Comparison of ENCODE assay signal across 22 cellular contexts in the genomic region with DNA sequence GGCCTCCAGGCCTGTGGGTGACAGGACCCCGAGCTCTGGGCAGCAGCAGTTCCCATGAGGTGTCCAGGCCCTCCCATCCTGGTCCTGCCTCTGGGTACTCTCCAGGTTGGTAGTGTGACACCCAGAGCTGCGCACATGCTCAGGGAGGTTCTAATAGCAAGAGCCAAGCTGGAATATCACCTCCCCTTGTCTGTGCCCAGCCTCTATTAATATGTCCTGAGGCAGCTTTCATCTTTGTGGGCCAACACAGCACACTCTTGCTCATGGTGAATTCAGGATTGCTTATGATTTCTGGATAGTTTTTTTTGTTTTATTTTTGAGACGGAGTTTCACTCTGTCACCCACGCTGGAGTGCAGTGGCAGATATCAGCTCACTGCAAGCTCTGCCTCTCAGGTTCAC.
DNase-seq lines count a peak whose midpoint lies in the region; ATAC-seq lines count a peak whose summit lies in the region.
"Had no signal": no experiment of that assay in that cellular context is flagged by ENCODE, and none has a peak within 500 bp of the region (broad histone marks: within the 10 kb centered on the region; RNA-seq: fewer than 3 reads in every experiment).

No MANE protein-coding gene starts in this region.

- DNase-seq in activated CD8-positive, alpha-beta memory T cell treated with anti-CD3 and anti-CD28 coated beads, Interleukin-2, amount 50 U/mL, for 48 hours, result peak; percentile 47
- no peak for DNase-seq in activated CD8-positive, alpha-beta memory T cell treated with anti-CD3 and anti-CD28 coated beads for 24 hours
- no peak for DNase-seq in memory B cell (ENCODE audit: low spot score in 2 of 2)
- no peak for DNase-seq in stimulated activated naive B cell treated with anti-CD40 and anti-IgM and Interleukin-4, amounts not matched to agents 10 μg/mL and 1 μg/mL and 100 μg/mL, for 72 hours
- DNase-seq: 8988T; ACHN; AML-193; BE2C; CD4-positive, alpha-beta T cell; CD8-positive, alpha-beta memory T cell; DMS 273 treated with DMSO at 0.1 percent for 48 hours; DMS79; EL; GDM1; GM23248; H7; HCEC 1CT had no signal

- ATAC-seq in memory B cell (ENCODE audit: low read depth), result no peak
- no peak for ATAC-seq in stimulated activated naive B cell treated with anti-CD40 and anti-IgM and Interleukin-4, amounts not matched to agents 10 μg/mL and 1 μg/mL and 100 μg/mL, for 72 hours (replicated peaks)
- ATAC-seq in GM21381 (IDR thresholded peaks at IDR 0.05; ENCODE audit: unreplicated experiment), result no peak
- no peak for ATAC-seq in GM21786 (IDR thresholded peaks at IDR 0.05; ENCODE audit: unreplicated experiment)
- ATAC-seq: A549, GM12878 had no signal

- H3K27me3 Mint-ChIP-seq in memory B cell, result peaks cover 9% of the 10 kb centered on the region
- peaks cover 4 to 38% of the 10 kb centered on the region in 2 donors for H3K27me3 Mint-ChIP-seq in stimulated activated naive B cell treated with anti-CD40 and anti-IgM and Interleukin-4, amounts not matched to agents 10 μg/mL and 1 μg/mL and 100 μg/mL, for 72 hours
- H3K27me3 Mint-ChIP-seq: CD4-positive, alpha-beta T cell had no signal

- no peaks in the 10 kb centered on the region for H3K9me3 Mint-ChIP-seq in memory B cell
- no peaks in the 10 kb centered on the region for H3K9me3 Mint-ChIP-seq in stimulated activated naive B cell treated with anti-CD40 and anti-IgM and Interleukin-4, amounts not matched to agents 10 μg/mL and 1 μg/mL and 100 μg/mL, for 72 hours
- H3K9me3 Mint-ChIP-seq: CD4-positive, alpha-beta T cell; CD8-positive, alpha-beta memory T cell had no signal

- H3K4me1 Mint-ChIP-seq in memory B cell, result peaks cover 16% of the 10 kb centered on the region
- H3K4me1 Mint-ChIP-seq in stimulated activated naive B cell treated with anti-CD40 and anti-IgM and Interleukin-4, amounts not matched to agents 10 μg/mL and 1 μg/mL and 100 μg/mL, for 72 hours, result peaks cover 22 to 25% of the 10 kb centered on the region in 2 donors

- H3K27ac Mint-ChIP-seq in memory B cell, result peak overlapping the region; percentile 72
- H3K27ac Mint-ChIP-seq in stimulated activated naive B cell treated with anti-CD40 and anti-IgM and Interleukin-4, amounts not matched to agents 10 μg/mL and 1 μg/mL and 100 μg/mL, for 72 hours, result peak overlapping the region; percentile 77
- H3K27ac Mint-ChIP-seq: CD14-positive monocyte; CD4-positive, alpha-beta T cell had no signal

- no peak overlapping the region for H3K4me3 Mint-ChIP-seq in memory B cell
- no peak overlapping the region for H3K4me3 Mint-ChIP-seq in stimulated activated naive B cell treated with anti-CD40 and anti-IgM and Interleukin-4, amounts not matched to agents 10 μg/mL and 1 μg/mL and 100 μg/mL, for 72 hours
- H3K4me3 Mint-ChIP-seq: CD14-positive monocyte; CD4-positive, alpha-beta T cell had no signal

- H3K36me3 Mint-ChIP-seq in memory B cell, result no peaks in the 10 kb centered on the region
- H3K36me3 Mint-ChIP-seq in stimulated activated naive B cell treated with anti-CD40 and anti-IgM and Interleukin-4, amounts not matched to agents 10 μg/mL and 1 μg/mL and 100 μg/mL, for 72 hours, result no peaks in the 10 kb centered on the region
- H3K36me3 Mint-ChIP-seq: CD14-positive monocyte; CD8-positive, alpha-beta memory T cell had no signal
